Comparison of ENCODE assay signal across 23 cellular contexts in the genomic region with DNA sequence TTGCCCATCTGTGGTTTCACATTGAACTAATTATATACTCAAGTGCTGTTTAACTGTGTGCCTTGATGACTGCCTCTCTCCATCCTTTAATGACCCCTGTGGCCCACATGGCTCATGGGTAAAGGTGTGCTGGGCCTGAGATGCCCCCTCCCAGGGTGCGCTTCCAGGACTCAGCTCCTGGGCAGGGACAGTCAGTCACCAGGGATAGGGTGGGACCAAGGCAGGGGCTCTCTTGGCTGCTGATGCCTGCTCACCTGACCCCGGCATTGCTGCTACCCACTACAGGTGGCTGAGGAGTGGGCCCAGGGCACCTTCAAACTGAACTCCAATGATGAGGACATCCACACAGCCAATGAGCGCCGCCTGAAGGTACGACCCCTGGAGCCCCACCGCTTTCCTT.
"Had no signal": no experiment of that assay in that cellular context is flagged by ENCODE, and none has a peak within 500 bp of the region (broad histone marks: within the 10 kb centered on the region; RNA-seq: fewer than 3 reads in every experiment).

No MANE protein-coding gene starts in this region.

- H3K4me1 ChIP-seq: parathyroid adenoma had no signal

- ATAC-seq: esophagus mucosa; gastrocnemius medialis; heart left ventricle; left cardiac atrium; left lung; naive thymus-derived CD4-positive, alpha-beta T cell; right lobe of liver had no signal

- H3K79me2 ChIP-seq: parathyroid adenoma had no signal

- H3K9me3 ChIP-seq: gastrocnemius medialis, heart left ventricle, left lung, right lobe of liver, suprapubic skin had no signal

- DNase-seq: central memory CD4-positive, alpha-beta T cell; dorsolateral prefrontal cortex; effector CD4-positive, alpha-beta T cell; endodermal cell; foreskin fibroblast; gastrocnemius medialis; heart left ventricle; left cardiac atrium; left lung; mesenchymal stem cell; naive thymus-derived CD4-positive, alpha-beta T cell; stimulated activated CD4-positive, alpha-beta T cell treated with anti-CD3 and anti-CD28 coated beads, Interleukin-4, amount 100 ng/mL, for 4 hours had no signal

- H2AFZ ChIP-seq: hepatocyte, parathyroid adenoma had no signal

- H3K4me3 Mint-ChIP-seq: endodermal cell; mesothelial cell of epicardium; naive thymus-derived CD4-positive, alpha-beta T cell; stimulated activated memory B cell treated with anti-CD40 and anti-IgM and Interleukin-4, amounts not matched to agents 10 μg/mL and 1 μg/mL and 100 μg/mL, for 72 hours; stimulated activated naive CD8-positive, alpha-beta T cell treated with anti-CD3 and anti-CD28 coated beads, Interleukin-15, Interleukin-2, amounts not matched to agents 100 ng/mL and 50 ng/mL, for 24 hours; type B pancreatic cell had no signal

- H3K27ac ChIP-seq: dorsolateral prefrontal cortex, epithelial cell of prostate, gastrocnemius medialis, heart left ventricle, hepatocyte, left lung, parathyroid adenoma, right lobe of liver, suprapubic skin had no signal

- H3K27me3 Mint-ChIP-seq: naive thymus-derived CD4-positive, alpha-beta T cell; progenitor cell of endocrine pancreas; stimulated activated memory B cell treated with anti-CD40 and anti-IgM and Interleukin-4, amounts not matched to agents 10 μg/mL and 1 μg/mL and 100 μg/mL, for 72 hours; stimulated activated naive CD8-positive, alpha-beta T cell treated with anti-CD3 and anti-CD28 coated beads, Interleukin-15, Interleukin-2, amounts not matched to agents 100 ng/mL and 50 ng/mL, for 24 hours; type B pancreatic cell had no signal

- H3K9ac ChIP-seq: parathyroid adenoma had no signal

- H3K4me2 ChIP-seq: hepatocyte had no signal

- H3K36me3 Mint-ChIP-seq: type B pancreatic cell had no signal

- H3K27ac Mint-ChIP-seq: endodermal cell; mesothelial cell of epicardium; progenitor cell of endocrine pancreas; stimulated activated memory B cell treated with anti-CD40 and anti-IgM and Interleukin-4, amounts not matched to agents 10 μg/mL and 1 μg/mL and 100 μg/mL, for 72 hours; stimulated activated naive CD8-positive, alpha-beta T cell treated with anti-CD3 and anti-CD28 coated beads, Interleukin-15, Interleukin-2, amounts not matched to agents 100 ng/mL and 50 ng/mL, for 24 hours; type B pancreatic cell had no signal

- H3K27me3 ChIP-seq: dorsolateral prefrontal cortex, gastrocnemius medialis, heart left ventricle, hepatocyte, left lung, right lobe of liver, suprapubic skin had no signal

- H3K4me1 Mint-ChIP-seq: mesothelial cell of epicardium had no signal

- H3K4me3 ChIP-seq: dorsolateral prefrontal cortex, gastrocnemius medialis, heart left ventricle, hepatocyte, left lung, right lobe of liver, suprapubic skin had no signal

- H3K9me3 Mint-ChIP-seq: endodermal cell; mesothelial cell of epicardium; naive thymus-derived CD4-positive, alpha-beta T cell; stimulated activated memory B cell treated with anti-CD40 and anti-IgM and Interleukin-4, amounts not matched to agents 10 μg/mL and 1 μg/mL and 100 μg/mL, for 72 hours; stimulated activated naive CD8-positive, alpha-beta T cell treated with anti-CD3 and anti-CD28 coated beads, Interleukin-15, Interleukin-2, amounts not matched to agents 100 ng/mL and 50 ng/mL, for 24 hours; type B pancreatic cell had no signal

- H3K36me3 ChIP-seq: gastrocnemius medialis had no signal
